ENCODE assay signal across 1 cellular context in the genomic region with DNA sequence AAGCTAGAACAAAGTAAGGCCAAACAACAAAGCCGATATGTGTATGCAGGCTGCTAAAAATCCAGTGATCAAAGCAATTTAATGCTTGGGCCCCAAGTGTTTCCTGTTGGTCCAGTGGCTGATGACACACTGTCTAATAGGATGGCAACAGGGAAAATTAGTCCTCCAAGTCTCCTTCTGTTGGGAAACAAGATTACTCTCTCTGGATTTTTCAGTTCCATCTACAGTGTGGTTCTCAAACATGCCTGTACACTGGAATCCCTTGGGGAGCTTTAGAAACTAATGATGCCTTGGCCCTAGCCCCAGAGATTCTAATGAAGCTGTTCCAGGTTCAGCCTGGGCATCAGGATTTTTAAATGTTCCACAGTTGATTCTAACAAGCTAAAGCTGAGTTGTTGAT.
TF ChIP-seq lines count a peak whose summit lies in the region.

No MANE protein-coding gene starts in this region.

TF ChIP-seq in H1, 55 proteins besides CTCF, POLR2A, EP300 and RAD21:
- TF ChIP-seq CEBPB (IDR thresholded peaks at IDR 0.05; ENCODE audit: low read depth, low read length) (no peak), GTF2F1 (IDR thresholded peaks at IDR 0.05; ENCODE audit: borderline replicate concordance, low read depth, low read length) (no peak)
